In the genomic region with DNA sequence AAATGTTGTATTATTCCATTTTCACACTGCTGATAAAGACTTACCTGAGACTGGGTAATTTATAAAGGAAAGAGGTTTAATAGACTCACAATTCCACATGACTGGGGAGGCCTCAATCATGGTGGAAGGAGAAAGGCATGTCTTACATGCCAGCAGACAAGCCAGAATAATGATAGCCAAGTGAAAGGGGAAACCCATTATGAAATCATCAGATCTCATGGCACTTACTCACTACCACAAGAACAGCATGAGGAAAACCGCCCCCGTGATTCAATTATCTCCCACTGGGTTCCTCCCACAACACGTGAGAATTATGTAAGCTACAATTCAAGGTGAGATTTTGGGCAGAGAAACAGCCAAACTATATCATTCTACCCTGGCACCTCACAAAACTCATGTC, we compare ENCODE assay signal across 1 cellular context.
A peak's percentile ranks its signal among the peaks of the same experiment; 100 is the strongest.
TF ChIP-seq lines count a peak whose summit lies in the region.

No MANE protein-coding gene starts in this region.

TF ChIP-seq in GM12878, 131 proteins besides CTCF, POLR2A, EP300 and RAD21 (continued from another document):
- no peak for TF ChIP-seq REST (IDR thresholded peaks at IDR 0.05; ENCODE audit: low read depth, low read length)
- TF ChIP-seq, protein P1, sequence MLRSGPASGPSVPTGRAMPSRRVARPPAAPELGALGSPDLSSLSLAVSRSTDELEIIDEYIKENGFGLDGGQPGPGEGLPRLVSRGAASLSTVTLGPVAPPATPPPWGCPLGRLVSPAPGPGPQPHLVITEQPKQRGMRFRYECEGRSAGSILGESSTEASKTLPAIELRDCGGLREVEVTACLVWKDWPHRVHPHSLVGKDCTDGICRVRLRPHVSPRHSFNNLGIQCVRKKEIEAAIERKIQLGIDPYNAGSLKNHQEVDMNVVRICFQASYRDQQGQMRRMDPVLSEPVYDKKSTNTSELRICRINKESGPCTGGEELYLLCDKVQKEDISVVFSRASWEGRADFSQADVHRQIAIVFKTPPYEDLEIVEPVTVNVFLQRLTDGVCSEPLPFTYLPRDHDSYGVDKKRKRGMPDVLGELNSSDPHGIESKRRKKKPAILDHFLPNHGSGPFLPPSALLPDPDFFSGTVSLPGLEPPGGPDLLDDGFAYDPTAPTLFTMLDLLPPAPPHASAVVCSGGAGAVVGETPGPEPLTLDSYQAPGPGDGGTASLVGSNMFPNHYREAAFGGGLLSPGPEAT (IDR thresholded peaks at IDR 0.05; ENCODE audit: low read depth): no peak
- no peak for TF ChIP-seq EZH2 (IDR thresholded peaks at IDR 0.05; ENCODE audit: borderline replicate concordance, control insufficient read depth, low read depth, low read length)
- TF ChIP-seq BHLHE40 (IDR thresholded peaks at IDR 0.05; ENCODE audit: borderline replicate concordance in 1 of 2, low read depth in 2 of 2, low read length in 1 of 2): peak; percentile 36 to 71; a peak in 2 of 4 replicates
- TF ChIP-seq RUNX3 (IDR thresholded peaks at IDR 0.05; ENCODE audit: low read length): no peak
- TF ChIP-seq SREBF1 (IDR thresholded peaks at IDR 0.05; ENCODE audit: low read length): no peak
- TF ChIP-seq USF2 (IDR thresholded peaks at IDR 0.05; ENCODE audit: borderline replicate concordance, low read depth, low read length): no peak
- TF ChIP-seq CREB1 (IDR thresholded peaks at IDR 0.05; ENCODE audit: low read depth): no peak
- peak; percentile 31; the same call in 1 of the 2 replicates for TF ChIP-seq ATF7 (IDR thresholded peaks at IDR 0.05; ENCODE audit: low read depth)
- no peak for TF ChIP-seq POLR2AphosphoS5 (IDR thresholded peaks at IDR 0.05; ENCODE audit: low read length)
